In the genomic region with DNA sequence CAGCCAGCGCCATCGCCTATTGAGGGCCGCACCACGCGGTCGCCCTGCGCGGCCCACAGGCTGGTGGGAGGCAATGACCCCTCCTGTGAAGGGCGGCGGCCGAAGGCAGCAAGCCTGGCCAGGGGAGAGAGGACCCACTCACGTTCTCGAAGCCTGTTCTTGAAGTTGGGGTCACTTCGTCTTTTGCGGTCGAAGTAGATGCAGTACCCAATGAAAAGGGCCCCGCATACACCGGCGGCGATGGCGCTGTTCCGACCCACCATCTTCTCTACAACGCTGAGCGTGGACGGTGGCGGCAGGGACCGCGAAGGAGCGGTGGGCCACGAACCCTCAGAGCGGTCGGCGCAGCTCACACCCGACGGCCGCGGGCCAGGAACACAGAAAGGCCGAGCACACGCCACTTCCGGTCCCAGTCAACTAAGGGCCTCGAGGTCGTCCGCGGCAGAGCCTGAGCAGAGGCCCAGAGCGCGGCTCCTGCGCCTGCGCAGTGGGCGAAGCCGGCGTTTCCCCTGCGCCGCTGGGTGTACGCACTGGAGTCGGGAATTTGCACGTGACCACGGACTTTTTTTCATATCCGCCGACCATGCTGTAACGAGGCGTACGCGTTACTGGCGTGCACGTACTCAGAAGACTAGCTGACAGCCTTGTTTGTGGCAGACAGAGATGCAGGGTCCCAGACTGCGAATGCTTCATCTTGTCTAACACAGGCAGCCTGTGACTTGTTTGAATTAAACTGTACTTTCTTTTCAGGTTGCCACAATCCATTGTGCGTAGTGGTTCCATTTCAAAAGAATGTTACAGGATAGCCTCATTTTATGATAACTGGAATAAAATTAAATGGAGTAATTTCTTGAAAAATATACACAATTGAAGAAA, we compare ENCODE assay signal across 8 cellular contexts. TPM values are rescaled to one million over a fixed set of nuclear protein-coding genes. Genes with fewer than 3 reads are reported as not detected.
DNase-seq lines count a peak whose midpoint lies in the region; ATAC-seq and TF ChIP-seq lines count a peak whose summit lies in the region.

A gene (minus strand): TSS at position 385 of the 876 bp plus-strand sequence. CDS start 122 bp downstream, at position 263.

- TF ChIP-seq EP300 in upper lobe of left lung (IDR thresholded peaks at IDR 0.05): peak in 1 of 4 donors; percentile 29

- ATAC-seq in HG02798 (IDR thresholded peaks at IDR 0.05; ENCODE audit: poor library complexity, unreplicated experiment) (peak; percentile 96), heart left ventricle (peak; percentile 98 to 99 (median 98)), upper lobe of left lung (ENCODE audit: low FRiP score in 2 of 2) (peak; percentile 99)

- H3K4me1 ChIP-seq in adipocyte (ENCODE audit: control insufficient read depth, insufficient read depth, low read length) (peaks cover 14% of the 10 kb centered on the region), heart left ventricle (peaks cover 0 to 45% (median 16%) of the 10 kb centered on the region in 12 donors), upper lobe of left lung (peaks cover 15 to 42% (median 20%) of the 10 kb centered on the region in 4 donors)

- TF ChIP-seq CTCF in GM12875 (IDR thresholded peaks at IDR 0.05; ENCODE audit: borderline replicate concordance, insufficient read depth, low read depth, low read length) (no peak), heart left ventricle (IDR thresholded peaks at IDR 0.05) (no peak), upper lobe of left lung (IDR thresholded peaks at IDR 0.05) (peak in 3 of 6 experiments; percentile 24 to 34 (median 32))

- H3K27ac ChIP-seq in heart left ventricle (peak within 1 kb of the TSS; percentile 74 to 95 (median 91)), upper lobe of left lung (peak within 1 kb of the TSS; percentile 89 to 93 (median 92))

- peak within 1 kb of the TSS; percentile 98 for H3K4me3 ChIP-seq in GM12875 (ENCODE audit: low read depth, low read length)
- H3K4me3 ChIP-seq in adipocyte (ENCODE audit: low read length): peak within 1 kb of the TSS; percentile 99
- H3K4me3 ChIP-seq in heart left ventricle: peak within 1 kb of the TSS; percentile 76 to 100 (median 89)
- H3K4me3 ChIP-seq in upper lobe of left lung: peak within 1 kb of the TSS; percentile 75 to 93 (median 88)

- H3K9me3 ChIP-seq in adipocyte (ENCODE audit: control insufficient read depth, low read length): no peaks in the 10 kb centered on the region
- H3K9me3 ChIP-seq in heart left ventricle: no peaks in the 10 kb centered on the region
- no peaks in the 10 kb centered on the region for H3K9me3 ChIP-seq in upper lobe of left lung

- intact Hi-C loops in heart left ventricle (cut with DNase I): loop anchor here in 2 of 10 donors (2.0 to 5.0 kb wide), 2 partner anchors 32 to 34 kb away; a partner anchor contains a TSS
- intact Hi-C loops in posterior cingulate gyrus (cut with DNase I): loop anchor here (2.0 to 10.0 kb wide), 3 partner anchors 34 to 756 kb away; a partner anchor contains a TSS

- no peaks in the 10 kb centered on the region for H3K27me3 ChIP-seq in adipocyte (replicated peaks; ENCODE audit: control insufficient read depth, insufficient read depth, low read length)
- no peaks in the 10 kb centered on the region for H3K27me3 ChIP-seq in heart left ventricle
- H3K27me3 ChIP-seq in upper lobe of left lung: no peaks in the 10 kb centered on the region

- H3K9ac ChIP-seq in adipocyte (ENCODE audit: low read length): peak within 1 kb of the TSS; percentile 99

- TF ChIP-seq POLR2A in heart left ventricle (IDR thresholded peaks at IDR 0.05): peak in 1 of 2 donors; percentile 67
- TF ChIP-seq POLR2A in upper lobe of left lung (IDR thresholded peaks at IDR 0.05): peak; percentile 40 to 91 (median 77)

- DNase-seq in NCI-H1436 (lab: John Stamatoyannopoulos, UW) (peak; percentile 98), T follicular helper cell (ENCODE audit: low read depth) (peak; percentile 94), adipocyte (ENCODE audit: low read depth) (peak; percentile 99), heart left ventricle (peak; percentile 96 to 98 (median 97)), posterior cingulate gyrus (peak; percentile 92 to 99 (median 95)), upper lobe of left lung (peak; percentile 98)

- WGBS in heart left ventricle, 4 donors: 1 to 2% (median 1%) methylated on average over 44 to 67 of the region's 67 CpGs
- 1 to 3% methylated on average over 27 to 62 of the region's 67 CpGs for WGBS in upper lobe of left lung, 2 donors

- H3K36me3 ChIP-seq in adipocyte (ENCODE audit: control insufficient read depth, insufficient read depth, low read length, severe bottlenecking) (peaks cover 31% of the 10 kb centered on the region), heart left ventricle (peaks cover 0 to 56% (median 31%) of the 10 kb centered on the region in 9 donors), upper lobe of left lung (peaks cover 6 to 35% (median 15%) of the 10 kb centered on the region in 4 donors)

RNA-seq across cellular contexts. Expression of the gene that starts here (rescaled TPM):
- total RNA-seq in heart left ventricle (100 to 1,000 TPM in 1 of 9 donors, 10 to 100 TPM in 8; 56.7 to 100 (median 83.3) TPM), upper lobe of left lung (100 to 1,000 TPM in 2 of 6 donors, 10 to 100 TPM in 4; 37.6 to 124 (median 89.8) TPM)
- polyA plus RNA-seq in heart left ventricle: 10 to 100 TPM; 43.0 to 80.9 TPM

Comparison
In these comparisons a context has a peak if more than half of its experiments do, and no peak if none do; other contexts are left out.
1. Peak in every context shown above with its lines: DNase-seq, ATAC-seq, H3K4me3 ChIP-seq and H3K27ac ChIP-seq.